Comparison of ENCODE assay signal across 29 cellular contexts in genomic region chr2:152241956-152242355, GRCh38.
"Had no signal": no experiment of that assay in that cellular context is flagged by ENCODE, and none has a peak within 500 bp of the region (broad histone marks: within the 10 kb centered on the region; RNA-seq: fewer than 3 reads in every experiment).

No MANE protein-coding gene starts in this region.

- DNase-seq: activated CD4-positive, alpha-beta memory T cell treated with anti-CD3 and anti-CD28 coated beads, Interleukin-2, amount 10 ng/mL, durations not matched to agents 7 days and 5 days; activated CD4-positive, alpha-beta T cell treated with anti-CD3 and anti-CD28 coated beads for 1 hour; activated CD4-positive, alpha-beta T cell treated with anti-CD3 and anti-CD28 coated beads, Interleukin-2, amount 10 ng/mL, durations not matched to agents 7 days and 5 days; activated CD8-positive, alpha-beta memory T cell treated with anti-CD3 and anti-CD28 coated beads, Interleukin-2, amount 50 U/mL, for 48 hours; activated gamma-delta T cell treated with Interleukin-2 at 50 U/mL for 16 hours; activated naive CD4-positive, alpha-beta T cell treated with anti-CD3 and anti-CD28 coated beads, Interleukin-2, amount 50 U/mL, for 16 hours; activated T-cell treated with anti-CD3 and anti-CD28 coated beads, Interleukin-2, amount 50 U/mL, for 24 hours; amniotic stem cell; effector CD4-positive, alpha-beta T cell; head of caudate nucleus; hippocampal formation; immature natural killer cell; lower lobe of right lung; mesendoderm; posterior cingulate gyrus; right cardiac atrium; spleen; stimulated activated naive CD4-positive, alpha-beta T cell; T-helper 17 cell; T1000; tibial artery; WERI-Rb-1 had no signal

- H3K4me3 ChIP-seq: lower lobe of right lung, spleen, suprapubic skin, tibial artery had no signal

- H3K36me3 ChIP-seq: lower lobe of right lung, spleen, suprapubic skin, tibial artery, WERI-Rb-1 had no signal

- FAIRE-seq: colon, endometrium had no signal

- H3K4me3 Mint-ChIP-seq: activated CD4-positive, alpha-beta memory T cell treated with anti-CD3 and anti-CD28 coated beads, Interleukin-2, amount 10 ng/mL, durations not matched to agents 7 days and 5 days; activated CD4-positive, alpha-beta T cell treated with anti-CD3 and anti-CD28 coated beads, Interleukin-2, amount 10 ng/mL, durations not matched to agents 7 days and 5 days; activated T-cell treated with anti-CD3 and anti-CD28 coated beads, Interleukin-2, amount 50 U/mL, for 24 hours; activated T-helper 17 cell treated with anti-CD3 and anti-CD28 coated beads, Interleukin-2, amount 50 U/mL, for 72 hours; central memory CD8-positive, alpha-beta T cell; immature natural killer cell; natural killer cell treated with Interleukin-12 subunit alpha and Interleukin-12 subunit beta and Interleukin-15 and Interleukin-18, amount 100 ng/mL, for 72 hours; T-helper 17 cell had no signal

- H3K27ac Mint-ChIP-seq: activated CD4-positive, alpha-beta memory T cell treated with anti-CD3 and anti-CD28 coated beads, Interleukin-2, amount 10 ng/mL, durations not matched to agents 7 days and 5 days; activated CD4-positive, alpha-beta T cell treated with anti-CD3 and anti-CD28 coated beads, Interleukin-2, amount 10 ng/mL, durations not matched to agents 7 days and 5 days; activated T-cell treated with anti-CD3 and anti-CD28 coated beads, Interleukin-2, amount 50 U/mL, for 24 hours; activated T-helper 17 cell treated with anti-CD3 and anti-CD28 coated beads, Interleukin-2, amount 50 U/mL, for 72 hours; immature natural killer cell; natural killer cell treated with Interleukin-12 subunit alpha and Interleukin-12 subunit beta and Interleukin-15 and Interleukin-18, amount 100 ng/mL, for 72 hours; T-helper 17 cell had no signal

- ATAC-seq: activated T-helper 17 cell treated with anti-CD3 and anti-CD28 coated beads, Interleukin-2, amount 50 U/mL, for 72 hours; left lobe of liver; lower lobe of right lung; natural killer cell treated with Interleukin-12 subunit alpha and Interleukin-12 subunit beta and Interleukin-15 and Interleukin-18, amount 100 ng/mL, for 72 hours; right cardiac atrium; T-helper 17 cell had no signal

- H3K4me1 ChIP-seq: lower lobe of right lung, suprapubic skin had no signal

- H3K27ac ChIP-seq: lower lobe of right lung, spleen, suprapubic skin, tibial artery, WERI-Rb-1 had no signal

- H3K27me3 ChIP-seq: suprapubic skin, tibial artery had no signal

- H3K9me3 Mint-ChIP-seq: activated CD4-positive, alpha-beta memory T cell treated with anti-CD3 and anti-CD28 coated beads, Interleukin-2, amount 10 ng/mL, durations not matched to agents 7 days and 5 days; activated CD4-positive, alpha-beta T cell treated with anti-CD3 and anti-CD28 coated beads, Interleukin-2, amount 10 ng/mL, durations not matched to agents 7 days and 5 days; central memory CD8-positive, alpha-beta T cell; natural killer cell treated with Interleukin-12 subunit alpha and Interleukin-12 subunit beta and Interleukin-15 and Interleukin-18, amount 100 ng/mL, for 72 hours had no signal

- H3K36me3 Mint-ChIP-seq: immature natural killer cell; natural killer cell treated with Interleukin-12 subunit alpha and Interleukin-12 subunit beta and Interleukin-15 and Interleukin-18, amount 100 ng/mL, for 72 hours had no signal

- H3K4me1 Mint-ChIP-seq: activated CD4-positive, alpha-beta T cell treated with anti-CD3 and anti-CD28 coated beads, Interleukin-2, amount 10 ng/mL, durations not matched to agents 7 days and 5 days; activated T-helper 17 cell treated with anti-CD3 and anti-CD28 coated beads, Interleukin-2, amount 50 U/mL, for 72 hours; central memory CD8-positive, alpha-beta T cell; immature natural killer cell; T-helper 17 cell had no signal

- H3K9me3 ChIP-seq: suprapubic skin had no signal

- H3K27me3 Mint-ChIP-seq: activated T-cell treated with anti-CD3 and anti-CD28 coated beads, Interleukin-2, amount 50 U/mL, for 24 hours had no signal
